ENCODE assay signal across 1 cellular context in genomic region chr7:44814956-44815355, GRCh38.
A peak's percentile ranks its signal among the peaks of the same experiment; 100 is the strongest.
TF ChIP-seq lines count a peak whose summit lies in the region.

No MANE protein-coding gene starts in this region.

TF ChIP-seq in K562, 482 proteins besides CTCF, POLR2A, EP300 and RAD21 (continued from another document):
- peak; percentile 44; the same call in 1 of the 2 replicates for TF ChIP-seq USF1 (CRISPR knock-in tag; IDR thresholded peaks at IDR 0.05)
TF ChIP-seq in K562: peak in this region for 2.
